24 cellular contexts compared by ENCODE assay signal in genomic region chr3:4471907-4472306, GRCh38. TPM values are rescaled to one million over a fixed set of nuclear protein-coding genes. Genes with fewer than 3 reads are reported as not detected.
DNase-seq lines count a peak whose midpoint lies in the region; ATAC-seq and TF ChIP-seq lines count a peak whose summit lies in the region.
"Had no signal": no experiment of that assay in that cellular context is flagged by ENCODE, and none has a peak within 500 bp of the region (broad histone marks: within the 10 kb centered on the region; RNA-seq: fewer than 3 reads in every experiment).

No MANE protein-coding gene starts in this region.

- no peak overlapping the region for H3K4ac ChIP-seq in trophoblast cell (ENCODE audit: low read depth, low read length)

- H3K9me3 ChIP-seq in trophoblast cell (ENCODE audit: insufficient read depth, low read depth, low read length) = no peaks in the 10 kb centered on the region
- H3K9me3 ChIP-seq: BLaER1 treated with 17β-estradiol and CSF1 and Interleukin-3, amounts not matched to agents 10 nM and 100 nM; SJSA1 had no signal

- H3K27me3 Mint-ChIP-seq in central memory CD8-positive, alpha-beta T cell = peaks cover 29% of the 10 kb centered on the region
- H3K27me3 Mint-ChIP-seq in stimulated activated memory B cell treated with anti-CD40 and anti-IgM and Interleukin-4, amounts not matched to agents 10 μg/mL and 1 μg/mL and 100 μg/mL, for 72 hours = no peaks in the 10 kb centered on the region
- peaks cover 59% of the 10 kb centered on the region for H3K27me3 Mint-ChIP-seq in mesothelial cell of epicardium (ENCODE audit: low read depth)

- H3K27me3 ChIP-seq in trophoblast cell (ENCODE audit: insufficient read depth, low read length) = no peaks in the 10 kb centered on the region
- H3K27me3 ChIP-seq: BLaER1 treated with 17β-estradiol and CSF1 and Interleukin-3, amounts not matched to agents 10 nM and 100 nM; SJSA1 had no signal

- H2BK120ac ChIP-seq in trophoblast cell (ENCODE audit: insufficient read depth, low read length, poor library complexity) = no peak overlapping the region

- H3K27ac Mint-ChIP-seq in central memory CD8-positive, alpha-beta T cell (ENCODE audit: low read depth) = peak overlapping the region; percentile 71
- peak overlapping the region; percentile 44 for H3K27ac Mint-ChIP-seq in stimulated activated memory B cell treated with anti-CD40 and anti-IgM and Interleukin-4, amounts not matched to agents 10 μg/mL and 1 μg/mL and 100 μg/mL, for 72 hours
- no peak overlapping the region for H3K27ac Mint-ChIP-seq in mesothelial cell of epicardium
- H3K27ac Mint-ChIP-seq: CD4-positive, alpha-beta memory T cell had no signal

- peaks cover 1% of the 10 kb centered on the region for H3K79me1 ChIP-seq in trophoblast cell (ENCODE audit: low read length)

- H3K4me3 Mint-ChIP-seq in central memory CD8-positive, alpha-beta T cell = no peak overlapping the region
- no peak overlapping the region for H3K4me3 Mint-ChIP-seq in stimulated activated memory B cell treated with anti-CD40 and anti-IgM and Interleukin-4, amounts not matched to agents 10 μg/mL and 1 μg/mL and 100 μg/mL, for 72 hours
- H3K4me3 Mint-ChIP-seq in mesothelial cell of epicardium = no peak overlapping the region
- H3K4me3 Mint-ChIP-seq: CD4-positive, alpha-beta memory T cell had no signal

- H3K79me2 ChIP-seq in trophoblast cell (ENCODE audit: control insufficient read depth, insufficient read depth, low read length, poor library complexity) = no peaks in the 10 kb centered on the region

- peaks cover 5% of the 10 kb centered on the region for H3K4me1 Mint-ChIP-seq in central memory CD8-positive, alpha-beta T cell
- H3K4me1 Mint-ChIP-seq in stimulated activated memory B cell treated with anti-CD40 and anti-IgM and Interleukin-4, amounts not matched to agents 10 μg/mL and 1 μg/mL and 100 μg/mL, for 72 hours = peaks cover 31% of the 10 kb centered on the region
- H3K4me1 Mint-ChIP-seq in mesothelial cell of epicardium = no peaks in the 10 kb centered on the region

- no CpG with 5 or more reads among the region's 1 CpG for WGBS in trophoblast cell (ENCODE audit: extremely low coverage, insufficient coverage, insufficient read length)

- no peak overlapping the region for H3K9ac ChIP-seq in trophoblast cell (ENCODE audit: low read length)
- H3K9ac ChIP-seq: BLaER1 treated with 17β-estradiol and CSF1 and Interleukin-3, amounts not matched to agents 10 nM and 100 nM had no signal

- DNase-seq in NCI-H1105 (lab: John Stamatoyannopoulos, UW) (peak; percentile 44), mesothelial cell of epicardium (ENCODE audit: low spot score in 2 of 2, unreplicated experiment in 2 of 2) (no peak), trophoblast cell (no peak)
- no peak for DNase-seq in central memory CD8-positive, alpha-beta T cell (ENCODE audit: low spot score in 2 of 2)
- DNase-seq: AML-193; CD4-positive, alpha-beta memory T cell; COR-L47; DND-41; Kasumi-1; NCI-H1092 treated with DMSO at 0.1 percent for 48 hours; NCI-H146; NCI-H1930; NCI-H2107; NCI-H446 treated with DMSO at 0.1 percent for 48 hours; NCI-H526; NCI-H82; Right ventricle myocardium superior; RPMI8226 had no signal

- peaks cover 3% of the 10 kb centered on the region for H3K36me3 Mint-ChIP-seq in central memory CD8-positive, alpha-beta T cell (ENCODE audit: insufficient read depth)
- H3K36me3 Mint-ChIP-seq in stimulated activated memory B cell treated with anti-CD40 and anti-IgM and Interleukin-4, amounts not matched to agents 10 μg/mL and 1 μg/mL and 100 μg/mL, for 72 hours = no peaks in the 10 kb centered on the region
- no peaks in the 10 kb centered on the region for H3K36me3 Mint-ChIP-seq in mesothelial cell of epicardium
- H3K36me3 Mint-ChIP-seq: CD4-positive, alpha-beta memory T cell had no signal

- no peak for ATAC-seq in central memory CD8-positive, alpha-beta T cell (replicated peaks; ENCODE audit: extremely low read depth, poor library complexity, severe bottlenecking)
- ATAC-seq in stimulated activated memory B cell treated with anti-CD40 and anti-IgM and Interleukin-4, amounts not matched to agents 10 μg/mL and 1 μg/mL and 100 μg/mL, for 72 hours = no peak
- ATAC-seq in GM18498 (IDR thresholded peaks at IDR 0.05; ENCODE audit: unreplicated experiment) = no peak

- no peak overlapping the region for H3K4me2 ChIP-seq in trophoblast cell (ENCODE audit: low read length)
- H3K4me2 ChIP-seq: BLaER1 treated with 17β-estradiol and CSF1 and Interleukin-3, amounts not matched to agents 10 nM and 100 nM had no signal

- no peak overlapping the region for H2BK12ac ChIP-seq in trophoblast cell (ENCODE audit: low read length)

- H3K23ac ChIP-seq in trophoblast cell (ENCODE audit: low read length) = no peak overlapping the region

- TF ChIP-seq CTCF in C4-2B (conservative IDR thresholded peaks at IDR 0.05) (no peak), mesothelial cell of epicardium (IDR thresholded peaks at IDR 0.05; ENCODE audit: unreplicated experiment) (no peak)

- no peak overlapping the region for H4K12ac ChIP-seq in trophoblast cell (ENCODE audit: low read depth, low read length)

- no peaks in the 10 kb centered on the region for H3K36me3 ChIP-seq in trophoblast cell (ENCODE audit: control insufficient read depth in 1 of 2, insufficient read depth in 2 of 2, low read length in 2 of 2)
- H3K36me3 ChIP-seq: BLaER1 treated with 17β-estradiol and CSF1 and Interleukin-3, amounts not matched to agents 10 nM and 100 nM had no signal

- H3K27ac ChIP-seq in C4-2B (peak overlapping the region; percentile 22; the same call in 1 of the 2 replicates), trophoblast cell (ENCODE audit: low read depth, low read length) (no peak overlapping the region)
- H3K27ac ChIP-seq: BLaER1 treated with 17β-estradiol and CSF1 and Interleukin-3, amounts not matched to agents 10 nM and 100 nM; HL-60; SJSA1 had no signal

- H2AK5ac ChIP-seq in trophoblast cell (ENCODE audit: low read length) = no peak overlapping the region

- H3K4me3 ChIP-seq in trophoblast cell (ENCODE audit: low read depth, low read length) = no peak overlapping the region
- H3K4me3 ChIP-seq: BLaER1 treated with 17β-estradiol and CSF1 and Interleukin-3, amounts not matched to agents 10 nM and 100 nM; SJSA1 had no signal

- no peak overlapping the region for H2BK5ac ChIP-seq in trophoblast cell (ENCODE audit: low read depth, low read length, poor library complexity)

- H2AFZ ChIP-seq in trophoblast cell (ENCODE audit: insufficient read depth, low read length, poor library complexity) = no peak overlapping the region

- H4K91ac ChIP-seq in trophoblast cell (ENCODE audit: low read depth, low read length) = no peak overlapping the region

- no peak overlapping the region for H3K14ac ChIP-seq in trophoblast cell (ENCODE audit: low read length)

- H4K8ac ChIP-seq in trophoblast cell (ENCODE audit: low read depth, low read length) = no peak overlapping the region

- H3K4me1 ChIP-seq in trophoblast cell (ENCODE audit: control insufficient read depth in 1 of 2, insufficient read depth in 2 of 2, low read length in 2 of 2) = no peaks in the 10 kb centered on the region

- no peaks in the 10 kb centered on the region for H3K9me3 Mint-ChIP-seq in central memory CD8-positive, alpha-beta T cell
- peaks cover 7% of the 10 kb centered on the region for H3K9me3 Mint-ChIP-seq in stimulated activated memory B cell treated with anti-CD40 and anti-IgM and Interleukin-4, amounts not matched to agents 10 μg/mL and 1 μg/mL and 100 μg/mL, for 72 hours
- no peaks in the 10 kb centered on the region for H3K9me3 Mint-ChIP-seq in mesothelial cell of epicardium
- H3K9me3 Mint-ChIP-seq: CD4-positive, alpha-beta memory T cell had no signal

- H3K18ac ChIP-seq in trophoblast cell (ENCODE audit: low read length) = no peak overlapping the region

RNA-seq across cellular contexts. Expression of gene SUMF1, which starts 4.8 kb away (rescaled TPM):
- 26.5 to 31.3 TPM (median 28.7 TPM) in 3 replicates for total RNA-seq in mesothelial cell of epicardium
- 12.2 and 12.4 TPM in 2 replicates for polyA plus RNA-seq in trophoblast cell (2013)

RNA-seq across cellular contexts. Expression of gene ITPR1, which starts 21.2 kb away (rescaled TPM):
- total RNA-seq in mesothelial cell of epicardium = 21.2 to 21.3 TPM (median 21.3 TPM) in 3 replicates
- polyA plus RNA-seq in trophoblast cell (2013) = 1.1 TPM in 2 replicates
